Comparison of ENCODE assay signal across 11 cellular contexts in genomic region chr9:89531766-89532165, GRCh38.
"Had no signal": no experiment of that assay in that cellular context is flagged by ENCODE, and none has a peak within 500 bp of the region (broad histone marks: within the 10 kb centered on the region; RNA-seq: fewer than 3 reads in every experiment).

No MANE protein-coding gene starts in this region.

- H3K36me3 Mint-ChIP-seq: activated naive CD4-positive, alpha-beta T cell treated with anti-CD3 and anti-CD28 coated beads, Interleukin-2, amount 50 U/mL, for 24 hours; stimulated activated memory B cell treated with anti-CD40 and anti-IgM and Interleukin-4, amounts not matched to agents 10 μg/mL and 1 μg/mL and 100 μg/mL, for 72 hours had no signal

- H3K4me3 Mint-ChIP-seq: activated naive CD4-positive, alpha-beta T cell treated with anti-CD3 and anti-CD28 coated beads, Interleukin-2, amount 50 U/mL, for 24 hours; naive B cell; stimulated activated memory B cell treated with anti-CD40 and anti-IgM and Interleukin-4, amounts not matched to agents 10 μg/mL and 1 μg/mL and 100 μg/mL, for 72 hours had no signal

- H3K27me3 Mint-ChIP-seq: activated naive CD4-positive, alpha-beta T cell treated with anti-CD3 and anti-CD28 coated beads, Interleukin-2, amount 50 U/mL, for 24 hours; naive B cell; stimulated activated memory B cell treated with anti-CD40 and anti-IgM and Interleukin-4, amounts not matched to agents 10 μg/mL and 1 μg/mL and 100 μg/mL, for 72 hours had no signal

- H3K4me1 ChIP-seq: psoas muscle had no signal

- H2AFZ ChIP-seq: hepatocyte had no signal

- ATAC-seq: psoas muscle; stimulated activated memory B cell treated with anti-CD40 and anti-IgM and Interleukin-4, amounts not matched to agents 10 μg/mL and 1 μg/mL and 100 μg/mL, for 72 hours had no signal

- DNase-seq: activated CD4-positive, CD25-positive, alpha-beta regulatory T cell; naive B cell; psoas muscle; right lobe of liver; SIG-M5; T-helper 2 cell; trophoblast cell had no signal

- H3K4me2 ChIP-seq: hepatocyte had no signal

- H3K27ac ChIP-seq: coronary artery, hepatocyte, psoas muscle, right lobe of liver had no signal

- H3K9me3 ChIP-seq: psoas muscle, right lobe of liver had no signal

- H3K4me3 ChIP-seq: coronary artery, hepatocyte, psoas muscle, right lobe of liver had no signal

- H3K9me3 Mint-ChIP-seq: activated naive CD4-positive, alpha-beta T cell treated with anti-CD3 and anti-CD28 coated beads, Interleukin-2, amount 50 U/mL, for 24 hours had no signal

- H3K27me3 ChIP-seq: hepatocyte, right lobe of liver had no signal

- H3K79me2 ChIP-seq: hepatocyte had no signal

- H3K36me3 ChIP-seq: right lobe of liver had no signal

- H3K27ac Mint-ChIP-seq: stimulated activated memory B cell treated with anti-CD40 and anti-IgM and Interleukin-4, amounts not matched to agents 10 μg/mL and 1 μg/mL and 100 μg/mL, for 72 hours had no signal
